In the genomic region with DNA sequence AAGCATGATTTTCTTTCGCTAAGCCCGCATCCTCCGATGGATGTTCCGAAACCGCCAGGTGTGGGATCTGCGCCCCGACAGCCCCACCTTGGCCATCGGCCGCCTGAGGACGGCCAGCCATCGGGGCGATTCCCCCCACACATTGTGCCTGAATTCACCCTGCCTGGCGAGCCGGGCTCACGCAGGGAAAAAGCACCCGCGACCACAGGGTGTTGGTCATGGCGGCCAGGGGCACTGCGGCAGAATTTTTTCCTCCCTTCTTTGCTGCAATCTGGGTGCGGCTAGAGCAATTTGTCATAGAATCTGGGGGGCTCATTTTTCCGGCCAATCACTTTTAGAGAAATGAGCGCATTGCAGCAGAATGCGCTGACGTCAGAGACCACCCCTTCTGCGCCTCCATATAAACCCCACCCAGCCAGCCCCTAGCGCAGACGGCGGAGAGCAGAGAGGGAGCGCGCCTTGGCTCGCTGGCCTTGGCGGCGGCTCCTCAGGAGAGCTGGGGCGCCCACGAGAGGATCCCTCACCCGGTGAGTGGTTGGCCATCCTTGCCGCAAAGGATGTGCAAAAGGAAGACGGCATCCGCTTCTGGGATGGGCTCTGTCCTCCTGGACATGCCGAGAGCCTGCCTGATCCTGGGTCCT, we compare ENCODE assay signal across 10 cellular contexts. TPM values are rescaled to one million over a fixed set of nuclear protein-coding genes. Genes with fewer than 3 reads are reported as not detected.
DNase-seq lines count a peak whose midpoint lies in the region; ATAC-seq and TF ChIP-seq lines count a peak whose summit lies in the region.
"Had no signal": no experiment of that assay in that cellular context is flagged by ENCODE, and none has a peak within 500 bp of the region (broad histone marks: within the 10 kb centered on the region; RNA-seq: fewer than 3 reads in every experiment).

Gene MEG3, plus strand, starts transcription at position 428 of the 641 bp plus-strand sequence.

- no peak within 1 kb of the TSS for H3K4ac ChIP-seq in mesenchymal stem cell (ENCODE audit: low read depth in 1 of 2, low read length in 2 of 2)

- H3K79me1 ChIP-seq in mesenchymal stem cell (replicated peaks; ENCODE audit: low read length, poor library complexity, severe bottlenecking): no peaks in the 10 kb centered on the region

- H3K9ac ChIP-seq in mesenchymal stem cell (ENCODE audit: low read length): peak within 1 kb of the TSS; percentile 98

- H2AFZ ChIP-seq in mesenchymal stem cell (ENCODE audit: low read depth, low read length): no peak within 1 kb of the TSS
- H2AFZ ChIP-seq: hepatocyte had no signal

- no peaks in the 10 kb centered on the region for H3K9me3 ChIP-seq in mesenchymal stem cell (ENCODE audit: control insufficient read depth, low read length)
- H3K9me3 ChIP-seq in thoracic aorta: no peaks in the 10 kb centered on the region

- H3K18ac ChIP-seq in mesenchymal stem cell (ENCODE audit: low read depth in 1 of 2, low read length in 2 of 2): no peak within 1 kb of the TSS

- no peak within 1 kb of the TSS for H3K14ac ChIP-seq in mesenchymal stem cell (ENCODE audit: low read length in 2 of 2)

- no peak within 1 kb of the TSS for H2BK120ac ChIP-seq in mesenchymal stem cell (ENCODE audit: low read depth, low read length)

- H3K4me1 ChIP-seq in mesenchymal stem cell (ENCODE audit: control insufficient read depth, insufficient read depth, low read depth, low read length) (peaks cover 3% of the 10 kb centered on the region), thoracic aorta (ENCODE audit: control insufficient read depth in 1 of 2, low read depth in 2 of 2) (no peaks in the 10 kb centered on the region)

- no peak within 1 kb of the TSS for H2AK5ac ChIP-seq in mesenchymal stem cell (ENCODE audit: low read length, severe bottlenecking)

- DNase-seq in LHCN-M2 (ENCODE audit: low read depth): peak; percentile 75
- DNase-seq in cerebellar cortex (ENCODE audit: low spot score): peak; percentile 89
- DNase-seq in mesenchymal stem cell: no peak
- DNase-seq in thoracic aorta (ENCODE audit: low spot score): no peak
- no peak for DNase-seq in middle frontal gyrus (ENCODE audit: extremely low spot score, low spot score)
- no peak for DNase-seq in RPMI8226
- DNase-seq in GM19240 (ENCODE audit: insufficient read length, low spot score): no peak

- no peak within 1 kb of the TSS for H4K8ac ChIP-seq in mesenchymal stem cell (ENCODE audit: low read length)

- peaks cover 16 to 18% of the 10 kb centered on the region in 2 experiments for H3K27me3 ChIP-seq in mesenchymal stem cell (ENCODE audit: control insufficient read depth in 1 of 2, insufficient read depth in 1 of 2, low read length in 2 of 2)
- H3K27me3 ChIP-seq in thoracic aorta (replicated peaks; ENCODE audit: insufficient read depth): no peaks in the 10 kb centered on the region
- H3K27me3 ChIP-seq: hepatocyte had no signal

- ATAC-seq in thoracic aorta (ENCODE audit: insufficient number of reproducible peaks, low FRiP score, low read depth) (no peak), GM21723 (IDR thresholded peaks at IDR 0.05; ENCODE audit: unreplicated experiment) (no peak)

- no peak within 1 kb of the TSS for H3K4me2 ChIP-seq in mesenchymal stem cell (ENCODE audit: low read length, poor library complexity, severe bottlenecking)
- H3K4me2 ChIP-seq: hepatocyte had no signal

- 97% methylated on average over 40 of the region's 40 CpGs for WGBS in mesenchymal stem cell

- H2BK5ac ChIP-seq in mesenchymal stem cell (ENCODE audit: low read depth, low read length, poor library complexity, severe bottlenecking): no peak within 1 kb of the TSS

- no peak within 1 kb of the TSS for H2BK15ac ChIP-seq in mesenchymal stem cell (ENCODE audit: low read depth, poor library complexity, severe bottlenecking)

- H2BK12ac ChIP-seq in mesenchymal stem cell (ENCODE audit: low read length in 2 of 2): no peak within 1 kb of the TSS

- no peak for TF ChIP-seq CTCF in thoracic aorta (IDR thresholded peaks at IDR 0.05)

- no peak within 1 kb of the TSS for H3K23ac ChIP-seq in mesenchymal stem cell (ENCODE audit: low read length in 2 of 2)

- H3K27ac ChIP-seq in mesenchymal stem cell (ENCODE audit: low read length, poor library complexity, severe bottlenecking) (no peak within 1 kb of the TSS), thoracic aorta (peak within 1 kb of the TSS in 1 of 2 donors; percentile 1)
- H3K27ac ChIP-seq: hepatocyte had no signal

- H3K36me3 ChIP-seq in mesenchymal stem cell (ENCODE audit: control insufficient read depth in 1 of 2, insufficient read depth in 2 of 2, low read depth in 1 of 2, low read length in 2 of 2): peaks cover 0 to 20% of the 10 kb centered on the region in 2 experiments
- no peaks in the 10 kb centered on the region for H3K36me3 ChIP-seq in thoracic aorta

- H4K91ac ChIP-seq in mesenchymal stem cell (ENCODE audit: low read length): no peak within 1 kb of the TSS

- H3K4me3 ChIP-seq in mesenchymal stem cell (ENCODE audit: insufficient read depth in 1 of 2, low read depth in 1 of 2, low read length in 2 of 2): peak within 1 kb of the TSS in 1 of 2 experiments; percentile 90
- peak within 1 kb of the TSS; percentile 32 for H3K4me3 ChIP-seq in thoracic aorta
- H3K4me3 ChIP-seq: hepatocyte had no signal

RNA-seq across cellular contexts. Expression of gene MEG3, which starts in this region (rescaled TPM):
- total RNA-seq in LHCN-M2 (2014; rRNA removed) (80.9 and 81.0 TPM in 2 replicates), thoracic aorta (100 to 1,000 TPM; 127 to 153 TPM)
- polyA plus RNA-seq in LHCN-M2 (2012): 38.1 TPM
- 0.12 TPM for polyA plus RNA-seq in mesenchymal stem cell (2013, experiment 1 of 2)
- polyA plus RNA-seq in mesenchymal stem cell (2013, experiment 2 of 2): 0.01 TPM
- total RNA-seq: hepatocyte, HT1080 had no signal
- polyA plus RNA-seq: hepatocyte had no signal

Comparison
In these comparisons a context has a peak if more than half of its experiments do, and no peak if none do; other contexts are left out.
1. DNase-seq: peak in LHCN-M2 (single experiment) and cerebellar cortex (single experiment); none in mesenchymal stem cell (single experiment), thoracic aorta (single experiment), middle frontal gyrus (single experiment), RPMI8226 (single experiment) and GM19240 (single experiment).